1 cellular context compared by ENCODE assay signal in genomic region chr19:7337380-7338194, GRCh38.
TF ChIP-seq lines count a peak whose summit lies in the region.

No MANE protein-coding gene starts in this region.

TF ChIP-seq in GM12878, 131 proteins besides CTCF, POLR2A, EP300 and RAD21 (continued from another document and continues in another):
- TF ChIP-seq ATF2 (IDR thresholded peaks at IDR 0.05; ENCODE audit: low read length) (peak; percentile 99), ZNF207 (IDR thresholded peaks at IDR 0.05; ENCODE audit: borderline replicate concordance) (no peak), NRF1 (conservative IDR thresholded peaks at IDR 0.05; ENCODE audit: low read depth, low read length) (no peak), SMC3 (IDR thresholded peaks at IDR 0.05; ENCODE audit: borderline replicate concordance, low read length) (peak; percentile 35; the same call in 1 of the 2 replicates), PAX8 (IDR thresholded peaks at IDR 0.05) (no peak), ZNF274 (IDR thresholded peaks at IDR 0.05; ENCODE audit: insufficient read depth, insufficient read length) (no peak), STAT3 (IDR thresholded peaks at IDR 0.05; ENCODE audit: low read depth, low read length) (peak; percentile 94), ASH2L (IDR thresholded peaks at IDR 0.05; ENCODE audit: borderline replicate concordance, low read depth) (0 out of 2 replicates have a peak, but pooled peaks have one; percentile 97), BCL3 (IDR thresholded peaks at IDR 0.05; ENCODE audit: borderline replicate concordance, insufficient read depth, low read depth, low read length, poor library complexity, severe bottlenecking) (peak; percentile 99), WRNIP1 (IDR thresholded peaks at IDR 0.05; ENCODE audit: borderline replicate concordance, low read depth, low read length) (no peak), YBX1 (IDR thresholded peaks at IDR 0.05) (peak; percentile 84), PKNOX1 (IDR thresholded peaks at IDR 0.05) (no peak; the same call in 1 of the 2 replicates), CHD4 (IDR thresholded peaks at IDR 0.05) (0 out of 2 replicates have a peak, but pooled peaks have one; percentile 34), MYC (IDR thresholded peaks at IDR 0.05; ENCODE audit: insufficient read depth, insufficient read length, insufficient replicate concordance, low read length, severe bottlenecking) (no peak), PRDM15 (CRISPR knock-in tag; IDR thresholded peaks at IDR 0.05) (no peak), SREBF1 (IDR thresholded peaks at IDR 0.05; ENCODE audit: low read length) (no peak), ZBTB11 (CRISPR knock-in tag; IDR thresholded peaks at IDR 0.05) (no peak), E2F8 (IDR thresholded peaks at IDR 0.05; ENCODE audit: low read depth, partially characterized antibody) (peak; percentile 75), GABPA (IDR thresholded peaks at IDR 0.05; ENCODE audit: low read depth) (peak; percentile 43; the same call in 1 of the 2 replicates), LARP7 (IDR thresholded peaks at IDR 0.05) (peak; percentile 63; the same call in 1 of the 2 replicates), PML (IDR thresholded peaks at IDR 0.05; ENCODE audit: low read length) (peak; percentile 88), NR2C2 (IDR thresholded peaks at IDR 0.05; ENCODE audit: borderline replicate concordance, control insufficient read depth, insufficient read length, low read depth) (no peak), ZNF592 (IDR thresholded peaks at IDR 0.05) (0 out of 2 replicates have a peak, but pooled peaks have one; percentile 9), CHD1 (IDR thresholded peaks at IDR 0.05; ENCODE audit: low read depth, low read length) (no peak), PBX3 (IDR thresholded peaks at IDR 0.05; ENCODE audit: insufficient replicate concordance, low read depth, low read length) (no peak), IKZF2 (IDR thresholded peaks at IDR 0.05) (peak; percentile 98), MLLT1 (IDR thresholded peaks at IDR 0.05) (peak; percentile 95), NR2F1 (conservative IDR thresholded peaks at IDR 0.05) (peak; percentile 87), POU2F2 (IDR thresholded peaks at IDR 0.05; ENCODE audit: borderline replicate concordance, low read depth, low read length) (peak; percentile 86), IRF5 (IDR thresholded peaks at IDR 0.05; ENCODE audit: borderline replicate concordance) (no peak), MTA3 (IDR thresholded peaks at IDR 0.05; ENCODE audit: borderline replicate concordance, low read length) (peak; percentile 75; the same call in 1 of the 2 replicates), CBX5 (IDR thresholded peaks at IDR 0.05; ENCODE audit: low read depth) (no peak), FOXM1 (IDR thresholded peaks at IDR 0.05; ENCODE audit: low read depth, low read length) (peak; percentile 99)
